8 cellular contexts compared by ENCODE assay signal in genomic region chr19:55460670-55461258, GRCh38. TPM values are rescaled to one million over a fixed set of nuclear protein-coding genes. Genes with fewer than 3 reads are reported as not detected.
DNase-seq lines count a peak whose midpoint lies in the region; ATAC-seq, FAIRE-seq and TF ChIP-seq lines count a peak whose summit lies in the region.

No MANE protein-coding gene starts in this region.

- TF ChIP-seq CTCF in A673 (conservative IDR thresholded peaks at IDR 0.05; ENCODE audit: low read depth, low read length): no peak

- POLR2A ChIA-PET in A673 (lab: Charles Lee; ENCODE audit: low non-redundant PET): no interaction called here

- peaks cover 2% of the 10 kb centered on the region for H3K36me3 Mint-ChIP-seq in activated naive CD4-positive, alpha-beta T cell treated with anti-CD3 and anti-CD28 coated beads for 36 hours (ENCODE audit: low read depth)

- H3K27ac ChIP-seq in A673 (ENCODE audit: low read depth, low read length, poor library complexity, severe bottlenecking): peak overlapping the region; percentile 91

- no peaks in the 10 kb centered on the region for H3K9me3 Mint-ChIP-seq in activated naive CD4-positive, alpha-beta T cell treated with anti-CD3 and anti-CD28 coated beads for 36 hours

- H3K36me3 ChIP-seq in A673 (ENCODE audit: insufficient read depth, low read length, poor library complexity, severe bottlenecking) (no peaks in the 10 kb centered on the region), neuron (ENCODE audit: insufficient read depth, low read length) (peaks cover 2% of the 10 kb centered on the region)

- peak overlapping the region; percentile 78 for H3K4me3 ChIP-seq in A673 (ENCODE audit: low read depth, low read length, poor library complexity, severe bottlenecking)
- H3K4me3 ChIP-seq in neuron (ENCODE audit: low read length): peak overlapping the region; percentile 83

- peak; percentile 83 for DNase-seq in A673 (ENCODE audit: low spot score)
- DNase-seq in GM04503 (ENCODE audit: low read depth): peak; percentile 45
- DNase-seq in NCI-H69 (lab: John Stamatoyannopoulos, UW): peak; percentile 86
- DNase-seq in activated naive CD4-positive, alpha-beta T cell treated with anti-CD3 and anti-CD28 coated beads for 36 hours: peak; percentile 38
- peak; percentile 63 to 65 for DNase-seq in frontal cortex (ENCODE audit: low spot score in 2 of 2)

- no peaks in the 10 kb centered on the region for H3K27me3 Mint-ChIP-seq in activated naive CD4-positive, alpha-beta T cell treated with anti-CD3 and anti-CD28 coated beads for 36 hours (ENCODE audit: low read depth)

- ATAC-seq in HG03520 (IDR thresholded peaks at IDR 0.05; ENCODE audit: unreplicated experiment) (no peak), GM18505 (IDR thresholded peaks at IDR 0.05; ENCODE audit: unreplicated experiment) (no peak)

- CTCF ChIA-PET in A673 (lab: Charles Lee): no interaction called here
- CTCF ChIA-PET in activated naive CD4-positive, alpha-beta T cell treated with anti-CD3 and anti-CD28 coated beads for 36 hours (lab: Charles Lee): interaction anchor here (1.2 kb wide), 1 partner anchor 43 kb away, joined by 6 read pairs; no protein-coding TSS in a partner anchor

- peaks cover 20% of the 10 kb centered on the region for H3K4me1 Mint-ChIP-seq in activated naive CD4-positive, alpha-beta T cell treated with anti-CD3 and anti-CD28 coated beads for 36 hours (ENCODE audit: low read depth)

- peak overlapping the region; percentile 84 for H2AFZ ChIP-seq in neuron (ENCODE audit: low read depth, low read length)

- peak overlapping the region; percentile 93 for H3K4me3 Mint-ChIP-seq in activated naive CD4-positive, alpha-beta T cell treated with anti-CD3 and anti-CD28 coated beads for 36 hours

- peaks cover 38% of the 10 kb centered on the region for H3K4me1 ChIP-seq in A673 (ENCODE audit: insufficient read depth, low read length, poor library complexity, severe bottlenecking)
- peaks cover 28% of the 10 kb centered on the region for H3K4me1 ChIP-seq in neuron (ENCODE audit: insufficient read depth, low read length)

- BruUV-seq in A673 (replicated peaks; lab: Mats Ljungman, UMichigan): no TSS peak

- intact Hi-C loops in A673 (cut with micrococcal nuclease; ENCODE audit: unreplicated experiment): loop anchor here (5.0 kb wide), 1 partner anchor 147 kb away; the partner anchor contains the start of gene ZNF865
- intact Hi-C loops in activated naive CD4-positive, alpha-beta T cell treated with anti-CD3 and anti-CD28 coated beads for 36 hours (cut with micrococcal nuclease): loop anchor here (1.0 kb wide), 7 partner anchors 16 to 996 kb away; partner anchors contain the start of genes KMT5C, PPP6R1, ZNF628 and ZNF784

- TF ChIP-seq POLR2A in GM18505 (IDR thresholded peaks at IDR 0.05; ENCODE audit: borderline replicate concordance, extremely low read depth, insufficient read depth, insufficient read length): no peak

- no peak for FAIRE-seq in frontal cortex (lab: Jason Lieb, UNC)

- H3K27ac Mint-ChIP-seq in activated naive CD4-positive, alpha-beta T cell treated with anti-CD3 and anti-CD28 coated beads for 36 hours: no peak overlapping the region

- no peaks in the 10 kb centered on the region for H3K9me3 ChIP-seq in A673 (ENCODE audit: low read depth, low read length, poor library complexity, severe bottlenecking)
- H3K9me3 ChIP-seq in neuron (ENCODE audit: low read length): no peaks in the 10 kb centered on the region

- H3K27me3 ChIP-seq in A673 (replicated peaks; ENCODE audit: insufficient read depth, low read depth, low read length, poor library complexity) (no peaks in the 10 kb centered on the region), neuron (ENCODE audit: insufficient read depth, low read length) (peaks cover 16% of the 10 kb centered on the region)

RNA-seq across cellular contexts. Expression of gene ISOC2, which starts 0.7 kb away (rescaled TPM):
- total RNA-seq in A673 (2021): 33.2 and 40.6 TPM in 2 replicates
- 10 to 100 TPM; 18.6 to 20.5 TPM for total RNA-seq in activated naive CD4-positive, alpha-beta T cell treated with anti-CD3 and anti-CD28 coated beads for 36 hours
- 12.2 TPM for total RNA-seq in frontal cortex

RNA-seq across cellular contexts. Expression of gene C19orf85, which starts 3.8 kb away (rescaled TPM):
- not detected in 2 replicates for total RNA-seq in A673 (2021)
- not detected for total RNA-seq in activated naive CD4-positive, alpha-beta T cell treated with anti-CD3 and anti-CD28 coated beads for 36 hours
- not detected for total RNA-seq in frontal cortex

RNA-seq across cellular contexts. Expression of gene ZNF628, which starts 15.7 kb away (rescaled TPM):
- total RNA-seq in A673 (2021) (11.9 and 16.7 TPM in 2 replicates), frontal cortex (0.41 TPM)
- total RNA-seq in activated naive CD4-positive, alpha-beta T cell treated with anti-CD3 and anti-CD28 coated beads for 36 hours: 1 to 10 TPM; 6.0 to 6.1 TPM

RNA-seq across cellular contexts. Expression of gene SHISA7, which starts 17.7 kb away (rescaled TPM):
- total RNA-seq in A673 (2021): 0.21 and 0.26 TPM in 2 replicates
- total RNA-seq in activated naive CD4-positive, alpha-beta T cell treated with anti-CD3 and anti-CD28 coated beads for 36 hours: not detected
- total RNA-seq in frontal cortex: 4.5 TPM

RNA-seq across cellular contexts. Expression of gene NAT14, which starts 24.2 kb away (rescaled TPM):
- total RNA-seq in A673 (2021) (55.1 and 66.0 TPM in 2 replicates), frontal cortex (18.8 TPM)
- total RNA-seq in activated naive CD4-positive, alpha-beta T cell treated with anti-CD3 and anti-CD28 coated beads for 36 hours: 1 to 10 TPM; 7.6 to 8.0 TPM
